31 cellular contexts compared by ENCODE assay signal in the genomic region with DNA sequence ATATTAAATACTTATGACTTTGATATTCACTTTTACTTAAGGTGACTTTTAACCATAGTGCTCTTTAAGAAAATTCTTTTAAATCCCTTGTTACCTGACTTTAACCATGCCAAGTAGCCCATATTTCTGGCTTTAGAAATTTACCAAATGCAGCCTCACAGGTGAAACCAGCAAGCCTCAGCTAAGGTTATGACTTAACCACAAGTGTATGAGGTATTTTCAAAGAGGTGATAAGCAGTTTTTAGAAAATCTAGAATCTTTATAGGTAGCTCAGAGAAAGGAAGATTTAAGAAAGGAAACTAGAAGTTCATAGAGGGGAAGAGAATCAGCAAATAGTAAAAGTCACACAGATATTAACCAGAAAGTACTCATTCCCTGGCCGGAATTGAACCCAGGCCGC.
"Had no signal": no experiment of that assay in that cellular context is flagged by ENCODE, and none has a peak within 500 bp of the region (broad histone marks: within the 10 kb centered on the region; RNA-seq: fewer than 3 reads in every experiment).

No MANE protein-coding gene starts in this region.

- ATAC-seq: activated CD4-positive, alpha-beta T cell treated with anti-CD3 and anti-CD28 coated beads for 36 hours; activated CD8-positive, alpha-beta memory T cell treated with anti-CD3 and anti-CD28 coated beads, Interleukin-2, amount 10 ng/mL, durations not matched to agents 7 days and 5 days; activated CD8-positive, alpha-beta T cell treated with anti-CD3 and anti-CD28 coated beads, Interleukin-2, amount 10 ng/mL, durations not matched to agents 7 days and 5 days; T-cell had no signal

- DNase-seq: activated CD4-positive, alpha-beta memory T cell treated with anti-CD3 and anti-CD28 coated beads for 36 hours; activated CD4-positive, alpha-beta T cell treated with anti-CD3 and anti-CD28 coated beads for 36 hours; activated CD4-positive, alpha-beta T cell treated with anti-CD3 and anti-CD28 coated beads, Interleukin-2, amount 10 ng/mL, durations not matched to agents 24 days and 14 days; activated CD4-positive, CD25-positive, alpha-beta regulatory T cell; activated CD4-positive, CD25-positive, alpha-beta regulatory T cell treated with anti-CD3 and anti-CD28 coated beads, Interleukin-2, amount 50 U/mL, for 72 hours; activated CD8-positive, alpha-beta memory T cell treated with anti-CD3 and anti-CD28 coated beads, Interleukin-2, amount 10 ng/mL, durations not matched to agents 7 days and 5 days; activated CD8-positive, alpha-beta memory T cell treated with anti-CD3 and anti-CD28 coated beads, Interleukin-2, amount 50 U/mL, for 4 hours; activated CD8-positive, alpha-beta T cell treated with anti-CD3 and anti-CD28 coated beads, Interleukin-2, amount 10 ng/mL, durations not matched to agents 7 days and 5 days; activated effector memory CD4-positive, alpha-beta T cell treated with anti-CD3 and anti-CD28 coated beads, Interleukin-2, amount 50 U/mL, for 16 hours; activated naive CD4-positive, alpha-beta T cell treated with anti-CD3 and anti-CD28 coated beads, Interleukin-2, amount 50 U/mL, for 16 hours; activated T-cell treated with anti-CD3 and anti-CD28 coated beads, Interleukin-2, amount 50 U/mL, for 1 hour; activated T-cell treated with anti-CD3 and anti-CD28 coated beads, Interleukin-2, amount 50 U/mL, for 48 hours; central memory CD4-positive, alpha-beta T cell; cerebellar nuclear complex; colonic mucosa; effector CD8-positive, alpha-beta T cell; esophagus squamous epithelium; foreskin melanocyte; head of caudate nucleus; T-cell; T1000; WERI-Rb-1 had no signal

- H3K4me1 ChIP-seq: breast epithelium, colonic mucosa had no signal

- H3K4me1 Mint-ChIP-seq: activated CD4-positive, alpha-beta T cell treated with anti-CD3 and anti-CD28 coated beads for 36 hours had no signal

- H3K27me3 ChIP-seq: ascending aorta, breast epithelium, cardiac muscle cell, colonic mucosa, esophagus squamous epithelium had no signal

- H3K4me3 ChIP-seq: ascending aorta, breast epithelium, cardiac muscle cell, colonic mucosa, esophagus squamous epithelium had no signal

- H3K4me3 Mint-ChIP-seq: activated CD4-positive, alpha-beta memory T cell treated with anti-CD3 and anti-CD28 coated beads for 36 hours; activated CD4-positive, alpha-beta T cell treated with anti-CD3 and anti-CD28 coated beads for 36 hours; activated CD4-positive, alpha-beta T cell treated with anti-CD3 and anti-CD28 coated beads, Interleukin-2, amount 10 ng/mL, durations not matched to agents 24 days and 14 days; activated CD8-positive, alpha-beta memory T cell treated with anti-CD3 and anti-CD28 coated beads, Interleukin-2, amount 10 ng/mL, durations not matched to agents 7 days and 5 days; activated CD8-positive, alpha-beta T cell treated with anti-CD3 and anti-CD28 coated beads, Interleukin-2, amount 10 ng/mL, durations not matched to agents 7 days and 5 days; activated naive CD8-positive, alpha-beta T cell; activated T-helper 1 cell treated with anti-CD3 and anti-CD28 coated beads, Interleukin-12 subunit alpha, Interleukin-12 subunit beta, Interleukin-2, Interleukin-4 antibody, amounts not matched to agents 30 ng/mL and 10 ng/mL and 1 ng/mL, durations not matched to agents 14 hours and 24 hours and 36 hours; brain; T-cell; T-helper 1 cell treated with Interleukin-12 subunit alpha and Interleukin-12 subunit beta and Interleukin-4 antibody, amounts not matched to agents 30 μg/mL and 1 μg/mL, for 36 hours had no signal

- H3K36me3 ChIP-seq: ascending aorta, breast epithelium, cardiac muscle cell, colonic mucosa, esophagus squamous epithelium, WERI-Rb-1 had no signal

- H3K27ac Mint-ChIP-seq: activated CD4-positive, alpha-beta memory T cell treated with anti-CD3 and anti-CD28 coated beads for 36 hours; activated CD4-positive, alpha-beta T cell treated with anti-CD3 and anti-CD28 coated beads for 36 hours; activated CD4-positive, alpha-beta T cell treated with anti-CD3 and anti-CD28 coated beads, Interleukin-2, amount 10 ng/mL, durations not matched to agents 24 days and 14 days; activated CD8-positive, alpha-beta memory T cell treated with anti-CD3 and anti-CD28 coated beads, Interleukin-2, amount 10 ng/mL, durations not matched to agents 7 days and 5 days; activated CD8-positive, alpha-beta T cell treated with anti-CD3 and anti-CD28 coated beads, Interleukin-2, amount 10 ng/mL, durations not matched to agents 7 days and 5 days; activated naive CD8-positive, alpha-beta T cell; activated T-helper 1 cell treated with anti-CD3 and anti-CD28 coated beads, Interleukin-12 subunit alpha, Interleukin-12 subunit beta, Interleukin-2, Interleukin-4 antibody, amounts not matched to agents 30 ng/mL and 10 ng/mL and 1 ng/mL, durations not matched to agents 14 hours and 24 hours and 36 hours; activated T-helper 2 cell treated with anti-CD3 and anti-CD28 coated beads, Interferon-gamma antibody, Interleukin-2, Interleukin-4, amounts not matched to agents 10 μg/mL and 5 μg/mL and 100 μg/mL, durations not matched to agents 14 hours and 24 hours and 36 hours; T-cell; T-helper 1 cell treated with Interleukin-12 subunit alpha and Interleukin-12 subunit beta and Interleukin-4 antibody, amounts not matched to agents 30 μg/mL and 1 μg/mL, for 36 hours had no signal

- H3K27me3 Mint-ChIP-seq: activated CD4-positive, alpha-beta memory T cell treated with anti-CD3 and anti-CD28 coated beads for 36 hours; activated CD4-positive, alpha-beta T cell treated with anti-CD3 and anti-CD28 coated beads for 36 hours; activated CD4-positive, alpha-beta T cell treated with anti-CD3 and anti-CD28 coated beads, Interleukin-2, amount 10 ng/mL, durations not matched to agents 24 days and 14 days; activated CD8-positive, alpha-beta memory T cell treated with anti-CD3 and anti-CD28 coated beads, Interleukin-2, amount 10 ng/mL, durations not matched to agents 7 days and 5 days; activated naive CD8-positive, alpha-beta T cell; brain; T-cell had no signal

- H3K9me3 ChIP-seq: ascending aorta, breast epithelium, colonic mucosa, esophagus squamous epithelium had no signal

- H3K9me3 Mint-ChIP-seq: activated CD4-positive, alpha-beta memory T cell treated with anti-CD3 and anti-CD28 coated beads for 36 hours; T-cell had no signal

- H3K36me3 Mint-ChIP-seq: activated CD4-positive, alpha-beta memory T cell treated with anti-CD3 and anti-CD28 coated beads for 36 hours; activated naive CD8-positive, alpha-beta T cell; brain; T-cell had no signal

- H3K27ac ChIP-seq: ascending aorta, breast epithelium, cardiac muscle cell, colonic mucosa, epithelial cell of prostate, esophagus squamous epithelium, WERI-Rb-1 had no signal
